ENCODE assay signal across 11 cellular contexts in the genomic region with DNA sequence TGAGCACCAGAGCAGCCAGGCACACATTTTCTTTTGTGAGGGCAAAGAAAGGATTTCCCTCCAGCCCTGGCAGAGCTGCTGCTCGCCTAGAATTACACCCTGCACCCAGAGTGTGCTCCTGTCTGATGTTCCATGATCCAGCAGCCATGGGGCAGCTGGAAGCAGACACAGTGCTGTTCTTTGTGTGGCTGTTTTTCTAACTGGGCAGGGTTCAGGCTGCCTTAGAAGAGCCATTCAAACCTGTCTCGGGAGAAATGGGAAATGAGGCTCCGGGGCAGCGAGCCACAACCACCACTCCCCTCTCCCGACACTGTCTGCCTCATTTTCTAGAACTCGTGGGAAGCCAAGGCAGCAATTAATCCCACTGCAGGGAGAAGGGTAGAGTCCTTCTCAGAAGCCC. TPM values are rescaled to one million over a fixed set of nuclear protein-coding genes. Genes with fewer than 3 reads are reported as not detected.
DNase-seq lines count a peak whose midpoint lies in the region; ATAC-seq and TF ChIP-seq lines count a peak whose summit lies in the region.
"Had no signal": no experiment of that assay in that cellular context is flagged by ENCODE, and none has a peak within 500 bp of the region (broad histone marks: within the 10 kb centered on the region; RNA-seq: fewer than 3 reads in every experiment).

No MANE protein-coding gene starts in this region.

- H3K27ac ChIP-seq in CD4-positive, CD25-positive, alpha-beta regulatory T cell (ENCODE audit: insufficient read depth, low read length, poor library complexity, severe bottlenecking) = peak overlapping the region; percentile 92
- H3K27ac ChIP-seq in heart left ventricle = peak overlapping the region in 9 of 12 donors; percentile 1 to 79 (median 48)
- H3K27ac ChIP-seq in mesendoderm (ENCODE audit: low read depth, low read length) = no peak overlapping the region

- peaks cover 37% of the 10 kb centered on the region for H3K36me3 Mint-ChIP-seq in CD4-positive, CD25-positive, alpha-beta regulatory T cell
- peaks cover 33% of the 10 kb centered on the region for H3K36me3 Mint-ChIP-seq in T-cell
- peaks cover 36% of the 10 kb centered on the region for H3K36me3 Mint-ChIP-seq in osteocyte (ENCODE audit: unreplicated experiment)

- ATAC-seq in CD4-positive, CD25-positive, alpha-beta regulatory T cell (ENCODE audit: low read depth in 2 of 2) = no peak
- ATAC-seq in T-cell (replicated peaks in 1 of 4) (no peak), heart left ventricle (peak; percentile 31 to 84 (median 65)), HG02884 (IDR thresholded peaks at IDR 0.05; ENCODE audit: unreplicated experiment) (no peak), HG02970 (IDR thresholded peaks at IDR 0.05; ENCODE audit: low FRiP score, unreplicated experiment) (no peak)

- 46 to 60% (median 51%) methylated on average over 5 to 6 of the region's 6 CpGs for WGBS in heart left ventricle, 4 donors
- WGBS in mesendoderm (ENCODE audit: extremely low coverage, insufficient coverage, low lambda C conversion rate) = no CpG with 5 or more reads among the region's 6 CpGs

- no peak overlapping the region for H2BK5ac ChIP-seq in mesendoderm (ENCODE audit: low read length)

- H2BK120ac ChIP-seq in mesendoderm (ENCODE audit: low read depth, low read length) = no peak overlapping the region

- H4K5ac ChIP-seq in mesendoderm (ENCODE audit: low read length) = no peak overlapping the region

- no peak for DNase-seq in CD4-positive, CD25-positive, alpha-beta regulatory T cell
- DNase-seq in T-cell = no peak
- peak in 3 of 5 donors; percentile 31 to 56 (median 36) for DNase-seq in heart left ventricle
- no peak for DNase-seq in osteocyte (ENCODE audit: extremely low spot score, unreplicated experiment)
- no peak for DNase-seq in mesendoderm
- DNase-seq in activated CD4-positive, alpha-beta T cell treated with anti-CD3 and anti-CD28 coated beads, Interleukin-2, amount 50 U/mL, for 4 hours = no peak
- DNase-seq: activated effector memory CD4-positive, alpha-beta T cell treated with anti-CD3 and anti-CD28 coated beads, Interleukin-2, amount 50 U/mL, for 16 hours; Calu3; HCEC 1CT had no signal

- CTCF ChIA-PET in T-cell (lab: Charles Lee) = interaction anchor here in 1 of 2 donors (2.3 kb wide), 1 partner anchor 26 kb away, joined by 13 read pairs; no protein-coding TSS in a partner anchor

- H2AK5ac ChIP-seq in mesendoderm (ENCODE audit: low read length) = no peak overlapping the region

- no peak for TF ChIP-seq POLR2A in heart left ventricle (IDR thresholded peaks at IDR 0.05)

- H3K4me3 ChIP-seq in CD4-positive, CD25-positive, alpha-beta regulatory T cell (ENCODE audit: low read depth, low read length) = peak overlapping the region; percentile 37
- H3K4me3 ChIP-seq in heart left ventricle (no peak overlapping the region), mesendoderm (ENCODE audit: low read length) (no peak overlapping the region)

- H3K4me1 Mint-ChIP-seq in CD4-positive, CD25-positive, alpha-beta regulatory T cell = peaks cover 21 to 85% (median 44%) of the 10 kb centered on the region in 4 donors
- peaks cover 58 to 85% (median 83%) of the 10 kb centered on the region in 3 donors for H3K4me1 Mint-ChIP-seq in T-cell
- H3K4me1 Mint-ChIP-seq in osteocyte (ENCODE audit: unreplicated experiment) = peaks cover 44% of the 10 kb centered on the region

- peaks cover 0 to 6% (median 0%) of the 10 kb centered on the region in 7 donors for H3K9me3 Mint-ChIP-seq in CD4-positive, CD25-positive, alpha-beta regulatory T cell
- H3K9me3 Mint-ChIP-seq in T-cell (peaks cover 0 to 4% (median 0%) of the 10 kb centered on the region in 3 donors), osteocyte (ENCODE audit: unreplicated experiment) (peaks cover 9% of the 10 kb centered on the region)

- H3K4ac ChIP-seq in mesendoderm (ENCODE audit: low read depth, low read length) = no peak overlapping the region

- H3K4me3 Mint-ChIP-seq in CD4-positive, CD25-positive, alpha-beta regulatory T cell = peak overlapping the region in 3 of 4 donors; percentile 68 to 78 (median 69)
- H3K4me3 Mint-ChIP-seq in T-cell (peak overlapping the region in 1 of 3 donors; percentile 83), osteocyte (ENCODE audit: unreplicated experiment) (no peak overlapping the region)

- H3K4me2 ChIP-seq in mesendoderm (ENCODE audit: low read length) = no peak overlapping the region

- POLR2A ChIA-PET in T-cell (lab: Charles Lee) = interaction anchor here in 1 of 2 donors (0.7 kb wide), 1 partner anchor 20 kb away, joined by 4 read pairs; no protein-coding TSS in a partner anchor

- TF ChIP-seq CTCF in heart left ventricle (IDR thresholded peaks at IDR 0.05) = no peak
- no peak for TF ChIP-seq CTCF in osteocyte (IDR thresholded peaks at IDR 0.05)

- peak overlapping the region; percentile 91 to 99 (median 94) for H3K27ac Mint-ChIP-seq in CD4-positive, CD25-positive, alpha-beta regulatory T cell
- H3K27ac Mint-ChIP-seq in T-cell = peak overlapping the region; percentile 87 to 95
- H3K27ac Mint-ChIP-seq in osteocyte (ENCODE audit: unreplicated experiment) = peak overlapping the region; percentile 64

- no peaks in the 10 kb centered on the region for H3K9me3 ChIP-seq in CD4-positive, CD25-positive, alpha-beta regulatory T cell (ENCODE audit: control insufficient read depth in 2 of 2, low read length in 2 of 2)
- peaks cover 0 to 12% (median 0%) of the 10 kb centered on the region in 12 donors for H3K9me3 ChIP-seq in heart left ventricle

- H3K18ac ChIP-seq in mesendoderm (ENCODE audit: low read length) = no peak overlapping the region

- peaks cover 69% of the 10 kb centered on the region for H3K4me1 ChIP-seq in CD4-positive, CD25-positive, alpha-beta regulatory T cell (ENCODE audit: control insufficient read depth, insufficient read depth, low read length, poor library complexity, severe bottlenecking)
- H3K4me1 ChIP-seq in heart left ventricle (peaks cover 0 to 61% (median 18%) of the 10 kb centered on the region in 12 donors), mesendoderm (ENCODE audit: control insufficient read depth, low read depth, low read length) (peaks cover 11% of the 10 kb centered on the region)

- H4K8ac ChIP-seq in mesendoderm (ENCODE audit: low read depth, low read length) = no peak overlapping the region

- H3K36me3 ChIP-seq in CD4-positive, CD25-positive, alpha-beta regulatory T cell (ENCODE audit: control insufficient read depth, insufficient read depth, low read length) = peaks cover 44% of the 10 kb centered on the region
- peaks cover 0 to 63% (median 33%) of the 10 kb centered on the region in 9 donors for H3K36me3 ChIP-seq in heart left ventricle
- no peaks in the 10 kb centered on the region for H3K36me3 ChIP-seq in mesendoderm (ENCODE audit: control insufficient read depth, insufficient read depth, low read length)

- H3K9ac ChIP-seq in mesendoderm (ENCODE audit: low read length) = no peak overlapping the region

- H3K56ac ChIP-seq in mesendoderm (ENCODE audit: low read length) = no peak overlapping the region

- H3K23ac ChIP-seq in mesendoderm (ENCODE audit: low read length) = no peak overlapping the region

- H3K79me2 ChIP-seq in mesendoderm (ENCODE audit: control insufficient read depth, insufficient read depth, low read length) = no peaks in the 10 kb centered on the region

- H2BK15ac ChIP-seq in mesendoderm (replicated peaks; ENCODE audit: low read depth) = no peak overlapping the region

- intact Hi-C loops in heart left ventricle (cut with DNase I) = no loop called here

- peaks cover 6% of the 10 kb centered on the region for H3K27me3 Mint-ChIP-seq in CD4-positive, CD25-positive, alpha-beta regulatory T cell
- H3K27me3 Mint-ChIP-seq in T-cell (no peaks in the 10 kb centered on the region), osteocyte (ENCODE audit: unreplicated experiment) (no peaks in the 10 kb centered on the region)

- no peaks in the 10 kb centered on the region for H3K27me3 ChIP-seq in CD4-positive, CD25-positive, alpha-beta regulatory T cell (ENCODE audit: control insufficient read depth, insufficient read depth, low read length)
- H3K27me3 ChIP-seq in heart left ventricle (no peaks in the 10 kb centered on the region), mesendoderm (ENCODE audit: insufficient read depth, low read length, poor library complexity) (no peaks in the 10 kb centered on the region)

- peaks cover 3% of the 10 kb centered on the region for H3K79me1 ChIP-seq in mesendoderm (ENCODE audit: low read length)

RNA-seq across cellular contexts. Expression of gene LITAF, which starts 28.9 kb away (rescaled TPM):
- 281 TPM for total RNA-seq in CD4-positive, CD25-positive, alpha-beta regulatory T cell
- polyA plus RNA-seq in CD4-positive, CD25-positive, alpha-beta regulatory T cell = 100 to 1,000 TPM; 628 to 696 (median 645) TPM
- 100 to 1,000 TPM; 150 to 256 (median 161) TPM for total RNA-seq in T-cell
- total RNA-seq in heart left ventricle = 100 to 1,000 TPM in 1 of 9 donors, 10 to 100 TPM in 8; 34.1 to 133 (median 54.0) TPM
- polyA plus RNA-seq in heart left ventricle = 10 to 100 TPM; 12.2 to 32.5 TPM
- total RNA-seq in osteocyte = 179 and 189 TPM in 2 replicates
- polyA plus RNA-seq in mesendoderm (2013, experiment 1 of 2) = 69.9 TPM
- polyA plus RNA-seq in mesendoderm (2013, experiment 2 of 2) = 73.4 TPM

Comparison
In these comparisons a context has a peak if more than half of its experiments do, and no peak if none do; other contexts are left out.
1. ATAC-seq: peak in heart left ventricle (4 of 4); none in CD4-positive, CD25-positive, alpha-beta regulatory T cell (0 of 2), T-cell (0 of 4), HG02884 (single experiment) and HG02970 (single experiment).
2. DNase-seq: peak in heart left ventricle (3 of 5); none in CD4-positive, CD25-positive, alpha-beta regulatory T cell (0 of 3), T-cell (0 of 34), osteocyte (single experiment), mesendoderm (single experiment) and activated CD4-positive, alpha-beta T cell treated with anti-CD3 and anti-CD28 coated beads, Interleukin-2, amount 50 U/mL, for 4 hours (0 of 2).
3. Peak in every context shown above with its lines, with median percentiles within 50 percentile points of each other: H3K27ac Mint-ChIP-seq.